Comparison of ENCODE assay signal across 20 cellular contexts in genomic region chr12:23222801-23223200, GRCh38.
DNase-seq lines count a peak whose midpoint lies in the region; ATAC-seq, FAIRE-seq and TF ChIP-seq lines count a peak whose summit lies in the region.
"Had no signal": no experiment of that assay in that cellular context is flagged by ENCODE, and none has a peak within 500 bp of the region (broad histone marks: within the 10 kb centered on the region; RNA-seq: fewer than 3 reads in every experiment).

No MANE protein-coding gene starts in this region.

- in situ Hi-C loops in brain microvascular endothelial cell (cut with HindIII; ENCODE audit: low pct_ligation_motif_present, low sequenced_read_pairs): no loop called here

- H3K27me3 ChIP-seq in heart left ventricle (no peaks in the 10 kb centered on the region), brain microvascular endothelial cell (replicated peaks) (no peaks in the 10 kb centered on the region), psoas muscle (ENCODE audit: insufficient read depth in 3 of 3, low read length in 2 of 3) (no peaks in the 10 kb centered on the region)

- TF ChIP-seq CTCF in heart left ventricle (IDR thresholded peaks at IDR 0.05) (no peak), brain microvascular endothelial cell (IDR thresholded peaks at IDR 0.05; ENCODE audit: low read depth, low read length, missing control alignments) (no peak), psoas muscle (IDR thresholded peaks at IDR 0.05) (no peak)

- peaks cover 0 to 7% (median 0%) of the 10 kb centered on the region in 12 donors for H3K4me1 ChIP-seq in heart left ventricle
- no peaks in the 10 kb centered on the region for H3K4me1 ChIP-seq in psoas muscle

- no peak overlapping the region for H3K27ac ChIP-seq in heart left ventricle
- no peak overlapping the region for H3K27ac ChIP-seq in brain microvascular endothelial cell
- no peak overlapping the region for H3K27ac ChIP-seq in psoas muscle

- WGBS in heart left ventricle, 4 donors: 33 to 58% (median 41%) methylated on average over 3 of the region's 3 CpGs
- WGBS in psoas muscle, 3 donors: 41 to 69% (median 46%) methylated on average over 3 of the region's 3 CpGs

- H3K4me3 ChIP-seq in heart left ventricle (no peak overlapping the region), brain microvascular endothelial cell (ENCODE audit: low read depth, low read length) (no peak overlapping the region), psoas muscle (no peak overlapping the region)

- peak in 1 of 5 donors; percentile 24 for DNase-seq in heart left ventricle
- no peak for DNase-seq in Right ventricle myocardium inferior (ENCODE audit: missing footprints)
- DNase-seq in HTR-8/SVneo (ENCODE audit: insufficient read length, low spot score): no peak
- DNase-seq in brain microvascular endothelial cell: peak; percentile 24
- DNase-seq in psoas muscle: no peak
- no peak for DNase-seq in activated naive CD4-positive, alpha-beta T cell treated with Interleukin-2 at 50 U/mL for 16 hours
- DNase-seq in NCI-H345 treated with DMSO at 0.1 percent for 48 hours (lab: John Stamatoyannopoulos, UW; ENCODE audit: unreplicated experiment): no peak
- DNase-seq in NCI-H1105 (lab: John Stamatoyannopoulos, UW): no peak
- DNase-seq: CD8-positive, alpha-beta memory T cell; DND-41; GDM1; GOT3; IMR-90; Kasumi-1; NCI-H187 treated with DMSO at 0.1 percent for 48 hours; NCI-H446; NCI-H69 had no signal

- intact Hi-C loops in heart left ventricle (cut with DNase I): no loop called here
- intact Hi-C loops in Right ventricle myocardium inferior (cut with DNase I): no loop called here
- intact Hi-C loops in psoas muscle (cut with DNase I): no loop called here

- no peak for TF ChIP-seq POLR2A in heart left ventricle (IDR thresholded peaks at IDR 0.05)

- ATAC-seq in heart left ventricle (peak in 3 of 4 donors; percentile 42 to 67 (median 54)), Right ventricle myocardium inferior (no peak), psoas muscle (peak in 3 of 4 donors; percentile 55 to 78 (median 62))
- ATAC-seq: SK-N-SH treated with all-trans-retinoic acid at 6 μM for 48 hours had no signal

- H3K9me3 ChIP-seq in heart left ventricle (no peaks in the 10 kb centered on the region), psoas muscle (no peaks in the 10 kb centered on the region)

- FAIRE-seq in HTR-8/SVneo (lab: Jason Lieb, UNC): peak; percentile 59
- FAIRE-seq: GM12891, GM18507 had no signal

- H3K36me3 ChIP-seq in heart left ventricle (no peaks in the 10 kb centered on the region), brain microvascular endothelial cell (replicated peaks) (no peaks in the 10 kb centered on the region), psoas muscle (ENCODE audit: insufficient read depth in 1 of 2, low read depth in 1 of 2) (no peaks in the 10 kb centered on the region)
